In the genomic region with DNA sequence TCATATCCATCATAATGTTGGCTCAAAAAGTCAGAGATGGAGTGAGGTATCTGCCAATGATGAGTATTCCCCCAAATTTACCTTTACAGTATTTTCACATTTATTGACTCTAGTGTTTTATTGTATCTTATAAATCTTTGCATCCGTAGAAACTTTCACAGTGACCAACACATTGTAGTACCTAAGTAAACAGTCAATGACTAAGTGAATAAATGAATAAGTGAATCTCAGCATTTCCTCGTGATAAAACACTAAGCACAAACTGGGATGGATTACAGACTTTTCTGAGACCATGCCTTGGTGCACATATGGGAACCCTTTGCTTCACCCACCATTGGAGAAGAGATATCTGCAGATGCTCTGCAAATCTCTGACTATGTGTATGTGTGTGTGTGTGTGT, we compare ENCODE assay signal across 38 cellular contexts.
"Had no signal": no experiment of that assay in that cellular context is flagged by ENCODE, and none has a peak within 500 bp of the region (broad histone marks: within the 10 kb centered on the region; RNA-seq: fewer than 3 reads in every experiment).

No MANE protein-coding gene starts in this region.

- H3K9me3 Mint-ChIP-seq: activated naive CD4-positive, alpha-beta T cell treated with anti-CD3 and anti-CD28 coated beads for 36 hours; activated naive CD4-positive, alpha-beta T cell treated with anti-CD3 and anti-CD28 coated beads, Interleukin-2, amount 10 ng/mL, durations not matched to agents 7 days and 5 days; activated naive CD4-positive, alpha-beta T cell treated with anti-CD3 and anti-CD28 coated beads, Interleukin-2, amount 50 U/mL, for 24 hours; activated naive CD4-positive, alpha-beta T cell treated with anti-CD3 and anti-CD28 coated beads, Interleukin-2, amount 50 U/mL, for 72 hours; activated naive CD8-positive, alpha-beta T cell treated with anti-CD3 and anti-CD28 coated beads for 36 hours; activated naive CD8-positive, alpha-beta T cell treated with anti-CD3 and anti-CD28 coated beads, Interleukin-2, amount 10 ng/mL, durations not matched to agents 7 days and 5 days; activated naive CD8-positive, alpha-beta T cell treated with anti-CD3 and anti-CD28 coated beads, Interleukin-2, amount 50 U/mL, for 24 hours; activated T-cell treated with anti-CD3 and anti-CD28 coated beads, Interleukin-2, amount 50 U/mL, for 24 hours; activated T-cell treated with anti-CD3 and anti-CD28 coated beads, Interleukin-2, amount 50 U/mL, for 4 hours; activated T-cell treated with anti-CD3 and anti-CD28 coated beads, Interleukin-2, amount 50 U/mL, for 72 hours; activated T-helper 1 cell treated with anti-CD3 and anti-CD28 coated beads, Interleukin-12 subunit alpha, Interleukin-12 subunit beta, Interleukin-2, Interleukin-4 antibody, amounts not matched to agents 30 ng/mL and 10 ng/mL and 1 ng/mL, durations not matched to agents 14 hours and 24 hours and 36 hours; activated T-helper 17 cell treated with anti-CD3 and anti-CD28 coated beads, Interleukin-2, amount 50 U/mL, for 72 hours; activated T-helper 2 cell treated with anti-CD3 and anti-CD28 coated beads, Interferon-gamma antibody, Interleukin-2, Interleukin-4, amounts not matched to agents 10 μg/mL and 5 μg/mL and 100 μg/mL, durations not matched to agents 14 hours and 24 hours and 36 hours; brain; central memory CD8-positive, alpha-beta T cell had no signal

- H3K9me3 ChIP-seq: adrenal gland, ascending aorta, body of pancreas, breast epithelium had no signal

- DNase-seq: activated effector memory CD4-positive, alpha-beta T cell treated with anti-CD3 and anti-CD28 coated beads, Interleukin-2, amount 50 U/mL, for 16 hours; activated effector memory CD4-positive, alpha-beta T cell treated with Interleukin-2 at 50 U/mL for 16 hours; activated gamma-delta T cell; activated gamma-delta T cell treated with Interleukin-2 at 50 U/mL for 16 hours; activated naive CD4-positive, alpha-beta T cell; activated naive CD4-positive, alpha-beta T cell treated with anti-CD3 and anti-CD28 coated beads for 36 hours; activated naive CD4-positive, alpha-beta T cell treated with anti-CD3 and anti-CD28 coated beads, Interleukin-2, amount 10 ng/mL, durations not matched to agents 7 days and 5 days; activated naive CD4-positive, alpha-beta T cell treated with anti-CD3 and anti-CD28 coated beads, Interleukin-2, amount 50 U/mL, for 16 hours; activated naive CD4-positive, alpha-beta T cell treated with Interleukin-2 at 50 U/mL for 16 hours; activated naive CD8-positive, alpha-beta T cell treated with anti-CD3 and anti-CD28 coated beads for 36 hours; activated naive CD8-positive, alpha-beta T cell treated with anti-CD3 and anti-CD28 coated beads, Interleukin-2, amount 10 ng/mL, durations not matched to agents 7 days and 5 days; activated naive CD8-positive, alpha-beta T cell treated with anti-CD3 and anti-CD28 coated beads, Interleukin-2, amount 50 U/mL, for 24 hours; activated T-cell treated with anti-CD3 and anti-CD28 coated beads, Interleukin-2, amount 50 U/mL, for 1 hour; activated T-cell treated with anti-CD3 and anti-CD28 coated beads, Interleukin-2, amount 50 U/mL, for 24 hours; activated T-cell treated with anti-CD3 and anti-CD28 coated beads, Interleukin-2, amount 50 U/mL, for 4 hours; activated T-cell treated with anti-CD3 and anti-CD28 coated beads, Interleukin-2, amount 50 U/mL, for 48 hours; activated T-cell treated with anti-CD3 and anti-CD28 coated beads, Interleukin-2, amount 50 U/mL, for 72 hours; adrenal gland; amniotic stem cell; amygdala; anterior cingulate cortex; aorta; body of pancreas; brain microvascular endothelial cell; caudate nucleus; central memory CD4-positive, alpha-beta T cell; cerebellar nuclear complex had no signal

- H3K4me1 ChIP-seq: adrenal gland, ascending aorta, body of pancreas, breast epithelium had no signal

- H3K4me1 Mint-ChIP-seq: activated naive CD4-positive, alpha-beta T cell treated with anti-CD3 and anti-CD28 coated beads, Interleukin-2, amount 10 ng/mL, durations not matched to agents 7 days and 5 days; activated naive CD4-positive, alpha-beta T cell treated with anti-CD3 and anti-CD28 coated beads, Interleukin-2, amount 50 U/mL, for 24 hours; activated naive CD8-positive, alpha-beta T cell treated with anti-CD3 and anti-CD28 coated beads for 36 hours; activated naive CD8-positive, alpha-beta T cell treated with anti-CD3 and anti-CD28 coated beads, Interleukin-2, amount 10 ng/mL, durations not matched to agents 7 days and 5 days; activated naive CD8-positive, alpha-beta T cell treated with anti-CD3 and anti-CD28 coated beads, Interleukin-2, amount 50 U/mL, for 24 hours; activated T-helper 17 cell treated with anti-CD3 and anti-CD28 coated beads, Interleukin-2, amount 50 U/mL, for 72 hours; central memory CD8-positive, alpha-beta T cell had no signal

- ATAC-seq: activated naive CD4-positive, alpha-beta T cell treated with anti-CD3 and anti-CD28 coated beads, Interleukin-2, amount 50 U/mL, for 72 hours; activated naive CD8-positive, alpha-beta T cell treated with anti-CD3 and anti-CD28 coated beads, Interleukin-2, amount 50 U/mL, for 24 hours; activated T-cell treated with anti-CD3 and anti-CD28 coated beads, Interleukin-2, amount 50 U/mL, for 4 hours; activated T-cell treated with anti-CD3 and anti-CD28 coated beads, Interleukin-2, amount 50 U/mL, for 72 hours; activated T-helper 17 cell treated with anti-CD3 and anti-CD28 coated beads, Interleukin-2, amount 50 U/mL, for 72 hours; body of pancreas had no signal

- H3K4me3 Mint-ChIP-seq: activated naive CD4-positive, alpha-beta T cell treated with anti-CD3 and anti-CD28 coated beads for 36 hours; activated naive CD4-positive, alpha-beta T cell treated with anti-CD3 and anti-CD28 coated beads, Interleukin-2, amount 10 ng/mL, durations not matched to agents 7 days and 5 days; activated naive CD4-positive, alpha-beta T cell treated with anti-CD3 and anti-CD28 coated beads, Interleukin-2, amount 50 U/mL, for 24 hours; activated naive CD8-positive, alpha-beta T cell; activated naive CD8-positive, alpha-beta T cell treated with anti-CD3 and anti-CD28 coated beads for 36 hours; activated naive CD8-positive, alpha-beta T cell treated with anti-CD3 and anti-CD28 coated beads, Interleukin-2, amount 10 ng/mL, durations not matched to agents 7 days and 5 days; activated naive CD8-positive, alpha-beta T cell treated with anti-CD3 and anti-CD28 coated beads, Interleukin-2, amount 50 U/mL, for 24 hours; activated T-cell treated with anti-CD3 and anti-CD28 coated beads, Interleukin-2, amount 50 U/mL, for 24 hours; activated T-cell treated with anti-CD3 and anti-CD28 coated beads, Interleukin-2, amount 50 U/mL, for 4 hours; activated T-cell treated with anti-CD3 and anti-CD28 coated beads, Interleukin-2, amount 50 U/mL, for 72 hours; activated T-helper 1 cell treated with anti-CD3 and anti-CD28 coated beads, Interleukin-12 subunit alpha, Interleukin-12 subunit beta, Interleukin-2, Interleukin-4 antibody, amounts not matched to agents 30 ng/mL and 10 ng/mL and 1 ng/mL, durations not matched to agents 14 hours and 24 hours and 36 hours; activated T-helper 17 cell treated with anti-CD3 and anti-CD28 coated beads, Interleukin-2, amount 50 U/mL, for 72 hours; brain; central memory CD8-positive, alpha-beta T cell had no signal

- H3K27me3 ChIP-seq: adrenal gland, ascending aorta, body of pancreas, brain microvascular endothelial cell, breast epithelium, cardiac muscle cell had no signal

- H3K27ac Mint-ChIP-seq: activated naive CD4-positive, alpha-beta T cell treated with anti-CD3 and anti-CD28 coated beads for 36 hours; activated naive CD4-positive, alpha-beta T cell treated with anti-CD3 and anti-CD28 coated beads, Interleukin-2, amount 10 ng/mL, durations not matched to agents 7 days and 5 days; activated naive CD4-positive, alpha-beta T cell treated with anti-CD3 and anti-CD28 coated beads, Interleukin-2, amount 50 U/mL, for 24 hours; activated naive CD4-positive, alpha-beta T cell treated with anti-CD3 and anti-CD28 coated beads, Interleukin-2, amount 50 U/mL, for 72 hours; activated naive CD8-positive, alpha-beta T cell; activated naive CD8-positive, alpha-beta T cell treated with anti-CD3 and anti-CD28 coated beads for 36 hours; activated naive CD8-positive, alpha-beta T cell treated with anti-CD3 and anti-CD28 coated beads, Interleukin-2, amount 10 ng/mL, durations not matched to agents 7 days and 5 days; activated naive CD8-positive, alpha-beta T cell treated with anti-CD3 and anti-CD28 coated beads, Interleukin-2, amount 50 U/mL, for 24 hours; activated T-cell treated with anti-CD3 and anti-CD28 coated beads, Interleukin-2, amount 50 U/mL, for 24 hours; activated T-cell treated with anti-CD3 and anti-CD28 coated beads, Interleukin-2, amount 50 U/mL, for 72 hours; activated T-helper 1 cell treated with anti-CD3 and anti-CD28 coated beads, Interleukin-12 subunit alpha, Interleukin-12 subunit beta, Interleukin-2, Interleukin-4 antibody, amounts not matched to agents 30 ng/mL and 10 ng/mL and 1 ng/mL, durations not matched to agents 14 hours and 24 hours and 36 hours; activated T-helper 17 cell treated with anti-CD3 and anti-CD28 coated beads, Interleukin-2, amount 50 U/mL, for 72 hours; activated T-helper 2 cell treated with anti-CD3 and anti-CD28 coated beads, Interferon-gamma antibody, Interleukin-2, Interleukin-4, amounts not matched to agents 10 μg/mL and 5 μg/mL and 100 μg/mL, durations not matched to agents 14 hours and 24 hours and 36 hours had no signal

- H3K36me3 Mint-ChIP-seq: activated naive CD4-positive, alpha-beta T cell treated with anti-CD3 and anti-CD28 coated beads, Interleukin-2, amount 10 ng/mL, durations not matched to agents 7 days and 5 days; activated naive CD4-positive, alpha-beta T cell treated with anti-CD3 and anti-CD28 coated beads, Interleukin-2, amount 50 U/mL, for 24 hours; activated naive CD4-positive, alpha-beta T cell treated with anti-CD3 and anti-CD28 coated beads, Interleukin-2, amount 50 U/mL, for 72 hours; activated naive CD8-positive, alpha-beta T cell; activated naive CD8-positive, alpha-beta T cell treated with anti-CD3 and anti-CD28 coated beads for 36 hours; activated naive CD8-positive, alpha-beta T cell treated with anti-CD3 and anti-CD28 coated beads, Interleukin-2, amount 10 ng/mL, durations not matched to agents 7 days and 5 days; brain had no signal

- H3K27ac ChIP-seq: adrenal gland, ascending aorta, body of pancreas, brain microvascular endothelial cell, breast epithelium, cardiac muscle cell had no signal

- H3K4me3 ChIP-seq: adrenal gland, ascending aorta, body of pancreas, breast epithelium, cardiac muscle cell had no signal

- H3K27me3 Mint-ChIP-seq: activated naive CD4-positive, alpha-beta T cell treated with anti-CD3 and anti-CD28 coated beads, Interleukin-2, amount 10 ng/mL, durations not matched to agents 7 days and 5 days; activated naive CD4-positive, alpha-beta T cell treated with anti-CD3 and anti-CD28 coated beads, Interleukin-2, amount 50 U/mL, for 24 hours; activated naive CD8-positive, alpha-beta T cell; activated naive CD8-positive, alpha-beta T cell treated with anti-CD3 and anti-CD28 coated beads for 36 hours; activated naive CD8-positive, alpha-beta T cell treated with anti-CD3 and anti-CD28 coated beads, Interleukin-2, amount 10 ng/mL, durations not matched to agents 7 days and 5 days; activated naive CD8-positive, alpha-beta T cell treated with anti-CD3 and anti-CD28 coated beads, Interleukin-2, amount 50 U/mL, for 24 hours; activated T-cell treated with anti-CD3 and anti-CD28 coated beads, Interleukin-2, amount 50 U/mL, for 24 hours; activated T-helper 17 cell treated with anti-CD3 and anti-CD28 coated beads, Interleukin-2, amount 50 U/mL, for 72 hours; central memory CD8-positive, alpha-beta T cell had no signal

- H3K36me3 ChIP-seq: adrenal gland, ascending aorta, brain microvascular endothelial cell, breast epithelium, cardiac muscle cell had no signal
